In the genomic region with DNA sequence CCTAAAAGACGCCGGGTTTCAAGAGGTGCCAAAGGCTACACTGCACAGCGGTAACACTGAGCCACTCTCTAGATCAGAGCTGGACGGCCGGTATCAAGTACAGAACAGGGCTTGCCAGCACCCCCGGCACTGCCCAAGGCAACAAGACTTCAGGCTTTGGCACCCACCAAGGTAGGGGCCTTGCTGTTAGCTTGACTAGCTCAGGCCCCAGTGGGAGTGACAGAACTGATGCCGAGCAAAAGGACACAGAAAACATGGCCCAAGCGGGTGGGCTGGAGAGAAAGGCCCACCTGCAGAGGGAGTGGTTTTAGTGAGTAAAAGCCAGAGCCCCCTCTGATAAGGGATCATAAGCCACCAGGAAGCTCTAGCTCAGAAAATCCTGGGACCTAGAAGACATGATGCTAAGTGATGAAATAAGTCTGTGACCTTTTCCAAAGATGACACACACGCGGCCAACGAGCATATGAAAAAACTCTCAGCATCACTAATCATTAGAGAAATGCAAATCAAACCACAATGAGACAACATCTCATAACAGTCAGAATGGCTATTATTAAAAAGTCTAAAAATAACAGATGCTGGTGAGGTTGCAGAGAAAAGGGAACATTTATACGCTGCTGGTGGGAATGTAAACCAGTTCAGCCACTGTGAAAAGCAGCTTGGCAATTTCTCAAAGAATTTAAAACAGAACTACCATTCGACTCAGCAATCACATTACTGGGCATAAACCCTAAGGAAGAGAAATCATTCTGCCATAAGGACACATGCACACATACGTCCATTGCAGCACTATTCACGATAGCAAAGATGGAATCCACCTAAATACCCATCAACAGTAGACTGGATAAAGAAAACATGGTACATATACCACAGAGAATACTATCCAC, we compare ENCODE assay signal across 2 cellular contexts.
TF ChIP-seq lines count a peak whose summit lies in the region.

No MANE protein-coding gene starts in this region.

TF ChIP-seq in A549, 52 proteins besides CTCF, POLR2A, EP300 and RAD21:
- TF ChIP-seq NR3C1 (IDR thresholded peaks at IDR 0.05) (no peak), RCOR1 (IDR thresholded peaks at IDR 0.05; ENCODE audit: low read depth, low read length) (no peak)
- TF ChIP-seq, protein P1, sequence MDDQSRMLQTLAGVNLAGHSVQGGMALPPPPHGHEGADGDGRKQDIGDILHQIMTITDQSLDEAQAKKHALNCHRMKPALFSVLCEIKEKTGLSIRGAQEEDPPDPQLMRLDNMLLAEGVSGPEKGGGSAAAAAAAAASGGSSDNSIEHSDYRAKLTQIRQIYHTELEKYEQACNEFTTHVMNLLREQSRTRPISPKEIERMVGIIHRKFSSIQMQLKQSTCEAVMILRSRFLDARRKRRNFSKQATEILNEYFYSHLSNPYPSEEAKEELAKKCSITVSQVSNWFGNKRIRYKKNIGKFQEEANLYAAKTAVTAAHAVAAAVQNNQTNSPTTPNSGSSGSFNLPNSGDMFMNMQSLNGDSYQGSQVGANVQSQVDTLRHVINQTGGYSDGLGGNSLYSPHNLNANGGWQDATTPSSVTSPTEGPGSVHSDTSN (IDR thresholded peaks at IDR 0.05), result no peak

TF ChIP-seq in endothelial cell of umbilical vein, 7 proteins besides CTCF, POLR2A, EP300 and RAD21:
- TF ChIP-seq, protein P2, sequence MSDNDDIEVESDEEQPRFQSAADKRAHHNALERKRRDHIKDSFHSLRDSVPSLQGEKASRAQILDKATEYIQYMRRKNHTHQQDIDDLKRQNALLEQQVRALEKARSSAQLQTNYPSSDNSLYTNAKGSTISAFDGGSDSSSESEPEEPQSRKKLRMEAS (IDR thresholded peaks at IDR 0.05; ENCODE audit: insufficient read depth, insufficient read length), result no peak
- TF ChIP-seq FOS (IDR thresholded peaks at IDR 0.05; ENCODE audit: borderline replicate concordance, insufficient read depth, low read length), result no peak
- TF ChIP-seq JUN (IDR thresholded peaks at IDR 0.05; ENCODE audit: borderline replicate concordance, insufficient read depth, insufficient read length, low read depth), result no peak
- TF ChIP-seq EZH2 (IDR thresholded peaks at IDR 0.05; ENCODE audit: borderline replicate concordance, low read depth, low read length, severe bottlenecking), result no peak
- no peak for TF ChIP-seq GATA2 (IDR thresholded peaks at IDR 0.05; ENCODE audit: insufficient read depth, insufficient read length, low read depth, low read length)
